In genomic region chr4:8577046-8577445, GRCh38 we compare ENCODE assay signal across 22 cellular contexts. TPM values are rescaled to one million over a fixed set of nuclear protein-coding genes. Genes with fewer than 3 reads are reported as not detected.
"Had no signal": no experiment of that assay in that cellular context is flagged by ENCODE, and none has a peak within 500 bp of the region (broad histone marks: within the 10 kb centered on the region; RNA-seq: fewer than 3 reads in every experiment).

No MANE protein-coding gene starts in this region.

- ATAC-seq: left lobe of liver; naive thymus-derived CD4-positive, alpha-beta T cell; pancreas; sciatic nerve; stimulated activated memory B cell treated with anti-CD40 and anti-IgM and Interleukin-4, amounts not matched to agents 10 μg/mL and 1 μg/mL and 100 μg/mL, for 72 hours; stimulated activated naive CD8-positive, alpha-beta T cell treated with anti-CD3 and anti-CD28 coated beads, Interleukin-15, Interleukin-2, amounts not matched to agents 100 U/mL and 50 U/mL, for 24 hours had no signal

- H3K36me3 ChIP-seq: neural progenitor cell, pancreas, tibial artery had no signal

- H3K4me3 Mint-ChIP-seq: memory B cell; naive thymus-derived CD4-positive, alpha-beta T cell; nephron; neural progenitor cell; stimulated activated memory B cell treated with anti-CD40 and anti-IgM and Interleukin-4, amounts not matched to agents 10 μg/mL and 1 μg/mL and 100 μg/mL, for 72 hours; type B pancreatic cell had no signal

- DNase-seq: cerebellar nuclear complex; effector CD4-positive, alpha-beta T cell; midbrain; naive thymus-derived CD4-positive, alpha-beta T cell; stimulated activated CD4-positive, alpha-beta T cell treated with anti-CD3 and anti-CD28 coated beads, Interleukin-4, amount 100 ng/mL, for 4 hours; stimulated activated naive CD8-positive, alpha-beta T cell treated with anti-CD3 and anti-CD28 coated beads, Interleukin-15, Interleukin-2, amounts not matched to agents 100 U/mL and 50 U/mL, for 24 hours; substantia nigra; testis had no signal

- H3K27ac Mint-ChIP-seq: memory B cell; naive thymus-derived CD4-positive, alpha-beta T cell; nephron; neural progenitor cell; progenitor cell of endocrine pancreas; stimulated activated memory B cell treated with anti-CD40 and anti-IgM and Interleukin-4, amounts not matched to agents 10 μg/mL and 1 μg/mL and 100 μg/mL, for 72 hours; type B pancreatic cell had no signal

- H3K27ac ChIP-seq: dorsolateral prefrontal cortex, neural progenitor cell, pancreas, testis, tibial artery had no signal

- H3K36me3 Mint-ChIP-seq: memory B cell; naive thymus-derived CD4-positive, alpha-beta T cell; neural progenitor cell; stimulated activated memory B cell treated with anti-CD40 and anti-IgM and Interleukin-4, amounts not matched to agents 10 μg/mL and 1 μg/mL and 100 μg/mL, for 72 hours; type B pancreatic cell had no signal

- H3K9me3 Mint-ChIP-seq: memory B cell; nephron; neural progenitor cell; stimulated activated memory B cell treated with anti-CD40 and anti-IgM and Interleukin-4, amounts not matched to agents 10 μg/mL and 1 μg/mL and 100 μg/mL, for 72 hours; type B pancreatic cell had no signal

- H3K4me2 ChIP-seq: neural progenitor cell had no signal

- H3K9me3 ChIP-seq: pancreas, testis, tibial artery had no signal

- H2AFZ ChIP-seq: neural progenitor cell had no signal

- H3K4me3 ChIP-seq: dorsolateral prefrontal cortex, lung, neural progenitor cell, pancreas, testis, tibial artery had no signal

- H3K27me3 ChIP-seq: testis had no signal

- H3K4me1 Mint-ChIP-seq: memory B cell; naive thymus-derived CD4-positive, alpha-beta T cell; nephron; stimulated activated memory B cell treated with anti-CD40 and anti-IgM and Interleukin-4, amounts not matched to agents 10 μg/mL and 1 μg/mL and 100 μg/mL, for 72 hours had no signal

- H3K4me1 ChIP-seq: pancreas, testis had no signal

RNA-seq across cellular contexts. Expression of gene GPR78, which starts 3.1 kb away (rescaled TPM):
- total RNA-seq: left lobe of liver; liver; naive thymus-derived CD4-positive, alpha-beta T cell; pancreas had no signal
- polyA plus RNA-seq: keratinocyte; liver; naive thymus-derived CD4-positive, alpha-beta T cell had no signal

RNA-seq across cellular contexts. Expression of gene CPZ, which starts 15.5 kb away (rescaled TPM):
- total RNA-seq: naive thymus-derived CD4-positive, alpha-beta T cell had no signal
- polyA plus RNA-seq: keratinocyte; naive thymus-derived CD4-positive, alpha-beta T cell had no signal
